1 cellular context compared by ENCODE assay signal in genomic region chr11:3340025-3340424, GRCh38.
TF ChIP-seq lines count a peak whose summit lies in the region.

No MANE protein-coding gene starts in this region.

TF ChIP-seq in HCT116, 20 proteins besides CTCF, POLR2A, EP300 and RAD21 (continued from another document):
- TF ChIP-seq REST (IDR thresholded peaks at IDR 0.05; ENCODE audit: low read depth) = no peak
